ENCODE assay signal across 12 cellular contexts in genomic region chr10:86344714-86345161, GRCh38. TPM values are rescaled to one million over a fixed set of nuclear protein-coding genes. Genes with fewer than 3 reads are reported as not detected.
DNase-seq lines count a peak whose midpoint lies in the region; ATAC-seq and TF ChIP-seq lines count a peak whose summit lies in the region.
"Had no signal": no experiment of that assay in that cellular context is flagged by ENCODE, and none has a peak within 500 bp of the region (broad histone marks: within the 10 kb centered on the region; RNA-seq: fewer than 3 reads in every experiment).

No MANE protein-coding gene starts in this region.

- no peak overlapping the region for H3K9ac ChIP-seq in H9 (ENCODE audit: extremely low read depth, insufficient read length, low read length)

- no peaks in the 10 kb centered on the region for H3K9me3 Mint-ChIP-seq in H9
- H3K9me3 Mint-ChIP-seq: activated T-helper 1 cell treated with anti-CD3 and anti-CD28 coated beads, Interleukin-12 subunit alpha, Interleukin-12 subunit beta, Interleukin-2, Interleukin-4 antibody, amounts not matched to agents 30 ng/mL and 10 ng/mL and 1 ng/mL, durations not matched to agents 14 hours and 24 hours and 36 hours; dendritic cell treated with granulocyte-macrophage colony-stimulating factor and Interleukin-4, amounts not matched to agents 40 ng/mL and 50 ng/mL, for 4 days had no signal

- no peaks in the 10 kb centered on the region for H3K9me3 ChIP-seq in H9 (ENCODE audit: control insufficient read depth, low read depth, low read length)

- peaks cover 29 to 32% of the 10 kb centered on the region in 2 experiments for H3K4me1 Mint-ChIP-seq in H9

- H4K5ac ChIP-seq in H9 (ENCODE audit: insufficient read length, low read depth, low read length), result no peak overlapping the region

- H3K56ac ChIP-seq in H9 (ENCODE audit: insufficient read length, low read depth, low read length), result no peak overlapping the region

- H2BK120ac ChIP-seq in H9 (ENCODE audit: low read depth, low read length, poor library complexity, severe bottlenecking), result no peak overlapping the region

- no peaks in the 10 kb centered on the region for H4K20me1 ChIP-seq in H9 (ENCODE audit: control insufficient read depth, insufficient read depth, insufficient read length)

- H2AK5ac ChIP-seq in H9 (ENCODE audit: insufficient read length, low read length), result no peak overlapping the region

- H3K27ac Mint-ChIP-seq in H9, result no peak overlapping the region
- H3K27ac Mint-ChIP-seq: activated T-helper 1 cell treated with anti-CD3 and anti-CD28 coated beads, Interleukin-12 subunit alpha, Interleukin-12 subunit beta, Interleukin-2, Interleukin-4 antibody, amounts not matched to agents 30 ng/mL and 10 ng/mL and 1 ng/mL, durations not matched to agents 14 hours and 24 hours and 36 hours; dendritic cell treated with granulocyte-macrophage colony-stimulating factor and Interleukin-4, amounts not matched to agents 40 ng/mL and 50 ng/mL, for 4 days had no signal

- H3K4me2 ChIP-seq in H9 (ENCODE audit: insufficient read depth, insufficient read length, low read length), result no peak overlapping the region

- ATAC-seq in left colon, result peak; percentile 43

- intact Hi-C loops in left colon (cut with DNase I, micrococcal nuclease), result no loop called here

- no peak overlapping the region for H3K23ac ChIP-seq in H9 (ENCODE audit: insufficient read length, low read depth, low read length)

- DNase-seq in ACHN (peak; percentile 23), COLO668 (lab: John Stamatoyannopoulos, UW; ENCODE audit: unreplicated experiment) (peak; percentile 9), NCI-H345 (lab: John Stamatoyannopoulos, UW) (peak; percentile 37), left colon (no peak), caudate nucleus (lab: John Stamatoyannopoulos, UW) (no peak), SHP77 treated with DMSO at 0.1 percent for 48 hours (lab: John Stamatoyannopoulos, UW) (no peak), H9 (no peak)
- DNase-seq: NCI-H1694, nucleus accumbens had no signal

- no peak overlapping the region for H2BK12ac ChIP-seq in H9 (ENCODE audit: insufficient read length, low read depth, low read length)

- no peak overlapping the region for H3K14ac ChIP-seq in H9 (ENCODE audit: insufficient read depth, low read length)

- no peaks in the 10 kb centered on the region for H3K23me2 ChIP-seq in H9 (ENCODE audit: insufficient read length, low read depth, low read length, poor library complexity, severe bottlenecking)

- no peak overlapping the region for H2BK5ac ChIP-seq in H9 (ENCODE audit: insufficient read length, low read length)

- TF ChIP-seq CTCF in H9 (conservative IDR thresholded peaks at IDR 0.05), result no peak

- H3K27me3 Mint-ChIP-seq in H9 (ENCODE audit: low read depth), result peaks cover 4% of the 10 kb centered on the region

- no peak overlapping the region for H3K27ac ChIP-seq in caudate nucleus (ENCODE audit: low read depth, low read length)
- no peak overlapping the region for H3K27ac ChIP-seq in H9 (ENCODE audit: insufficient read length, low read depth, low read length)

- H4K91ac ChIP-seq in H9 (ENCODE audit: insufficient read length, low read depth, low read length), result no peak overlapping the region

- no peak overlapping the region; a peak in 1 of 5 replicates for H3K4me3 Mint-ChIP-seq in H9
- H3K4me3 Mint-ChIP-seq: activated T-helper 1 cell treated with anti-CD3 and anti-CD28 coated beads, Interleukin-12 subunit alpha, Interleukin-12 subunit beta, Interleukin-2, Interleukin-4 antibody, amounts not matched to agents 30 ng/mL and 10 ng/mL and 1 ng/mL, durations not matched to agents 14 hours and 24 hours and 36 hours; dendritic cell treated with granulocyte-macrophage colony-stimulating factor and Interleukin-4, amounts not matched to agents 40 ng/mL and 50 ng/mL, for 4 days had no signal

- no peaks in the 10 kb centered on the region for H3K27me3 ChIP-seq in H9 (ENCODE audit: insufficient read depth, low read length)

- H4K8ac ChIP-seq in H9 (replicated peaks; ENCODE audit: insufficient read length, low read depth, low read length), result no peak overlapping the region

- no peak overlapping the region for H3K4ac ChIP-seq in H9 (ENCODE audit: low read depth, low read length)

- H3T11ph ChIP-seq in H9 (ENCODE audit: low read length), result no peak overlapping the region

- no peaks in the 10 kb centered on the region; a peak in 1 of 7 replicates for H3K36me3 Mint-ChIP-seq in H9 (ENCODE audit: insufficient read depth in 1 of 3, low read depth in 3 of 3)

- H2AFZ ChIP-seq in H9 (ENCODE audit: low read length), result no peak overlapping the region

- H3K18ac ChIP-seq in H9 (ENCODE audit: insufficient read length, low read depth, low read length), result no peak overlapping the region

- peaks cover 2% of the 10 kb centered on the region; the same call in 1 of the 2 replicates for H3K4me1 ChIP-seq in H9 (ENCODE audit: insufficient read depth, low read length)

- no peak overlapping the region for H2BK15ac ChIP-seq in H9 (ENCODE audit: low read depth, low read length)

- no peaks in the 10 kb centered on the region for H3K79me1 ChIP-seq in H9 (ENCODE audit: insufficient read depth, low read depth, low read length, poor library complexity, severe bottlenecking)

- in situ Hi-C loops in ACHN (cut with HindIII; ENCODE audit: low pct_ligation_motif_present, low pct_unique_long_range_greater_than_20kb, low sequenced_read_pairs), result no loop called here

- no peak overlapping the region for H2BK20ac ChIP-seq in H9 (ENCODE audit: low read depth, low read length, poor library complexity, severe bottlenecking)

- H3K79me2 ChIP-seq in H9 (ENCODE audit: insufficient read depth, low read length), result no peaks in the 10 kb centered on the region

- WGBS in H9 (ENCODE audit: extremely low coverage, insufficient read length, low lambda C conversion rate), result no CpG with 5 or more reads among the region's 6 CpGs

RNA-seq across cellular contexts. Expression of gene GRID1, which starts 21.9 kb away (rescaled TPM):
- 1 to 10 TPM in 1 of 2 donors, under 1 TPM in 1; 0.31 to 1.0 TPM for total RNA-seq in left colon
- 0.35 TPM in 1 of 2 replicates, not detected in the other for total RNA-seq in H9 (2021)
- total RNA-seq: activated T-helper 1 cell treated with anti-CD3 and anti-CD28 coated beads, Interleukin-12 subunit alpha, Interleukin-12 subunit beta, Interleukin-2, Interleukin-4 antibody, amounts not matched to agents 30 ng/mL and 10 ng/mL and 1 ng/mL, durations not matched to agents 14 hours and 24 hours and 36 hours; lung microvascular endothelial cell had no signal

Comparison
In these comparisons a context has a peak if more than half of its experiments do, and no peak if none do; other contexts are left out.
1. DNase-seq: peak in ACHN (single experiment), COLO668 (single experiment) and NCI-H345 (single experiment); none in left colon (0 of 2), caudate nucleus (0 of 61), SHP77 treated with DMSO at 0.1 percent for 48 hours (single experiment) and H9 (single experiment).